In the genomic region with DNA sequence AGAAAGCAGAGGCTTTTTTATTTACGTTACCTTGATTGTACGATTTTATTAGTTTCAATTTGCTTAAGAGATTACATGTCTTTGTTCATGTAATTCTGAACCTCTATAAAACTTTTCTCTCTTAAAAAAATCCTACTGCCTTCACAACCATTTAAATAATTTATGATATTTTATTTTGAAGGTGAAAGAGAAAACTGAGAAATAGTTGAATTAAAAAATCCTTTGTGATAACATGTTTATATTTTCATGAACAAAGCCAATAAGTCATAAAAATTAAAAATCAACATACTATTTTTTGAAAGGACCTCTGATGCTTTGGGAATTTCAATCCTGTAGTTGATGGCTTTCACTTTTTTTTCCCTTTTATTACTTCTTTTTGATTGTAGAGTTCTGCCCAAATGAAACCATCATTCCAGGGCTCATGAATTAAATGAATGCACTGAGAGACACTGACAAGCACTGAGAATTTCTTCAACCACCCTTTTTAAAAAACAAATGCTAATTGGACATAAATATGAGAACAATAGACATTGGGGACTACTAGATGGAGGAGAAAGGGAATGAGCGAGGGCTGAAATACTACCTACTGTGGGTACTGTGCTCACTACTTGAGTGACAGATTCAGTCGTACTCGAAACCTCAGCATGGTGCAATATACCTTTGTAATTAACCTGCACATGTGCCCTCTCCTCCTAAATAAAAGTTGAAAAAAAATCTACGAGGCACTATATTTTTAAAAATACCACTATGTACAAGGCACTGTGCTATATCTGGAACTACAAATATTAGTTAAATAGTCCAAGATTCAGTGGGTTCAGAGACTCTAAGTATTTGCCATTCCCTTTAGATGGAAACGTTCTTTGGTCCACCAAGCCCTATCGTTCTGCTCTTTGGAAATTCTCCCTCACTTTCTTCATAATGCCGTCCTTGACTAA, we compare ENCODE assay signal across 2 cellular contexts.
TF ChIP-seq lines count a peak whose summit lies in the region.

No MANE protein-coding gene starts in this region.

TF ChIP-seq in SK-N-SH, 30 proteins besides CTCF, POLR2A, EP300 and RAD21 (continued from another document):
- TF ChIP-seq, protein P1, sequence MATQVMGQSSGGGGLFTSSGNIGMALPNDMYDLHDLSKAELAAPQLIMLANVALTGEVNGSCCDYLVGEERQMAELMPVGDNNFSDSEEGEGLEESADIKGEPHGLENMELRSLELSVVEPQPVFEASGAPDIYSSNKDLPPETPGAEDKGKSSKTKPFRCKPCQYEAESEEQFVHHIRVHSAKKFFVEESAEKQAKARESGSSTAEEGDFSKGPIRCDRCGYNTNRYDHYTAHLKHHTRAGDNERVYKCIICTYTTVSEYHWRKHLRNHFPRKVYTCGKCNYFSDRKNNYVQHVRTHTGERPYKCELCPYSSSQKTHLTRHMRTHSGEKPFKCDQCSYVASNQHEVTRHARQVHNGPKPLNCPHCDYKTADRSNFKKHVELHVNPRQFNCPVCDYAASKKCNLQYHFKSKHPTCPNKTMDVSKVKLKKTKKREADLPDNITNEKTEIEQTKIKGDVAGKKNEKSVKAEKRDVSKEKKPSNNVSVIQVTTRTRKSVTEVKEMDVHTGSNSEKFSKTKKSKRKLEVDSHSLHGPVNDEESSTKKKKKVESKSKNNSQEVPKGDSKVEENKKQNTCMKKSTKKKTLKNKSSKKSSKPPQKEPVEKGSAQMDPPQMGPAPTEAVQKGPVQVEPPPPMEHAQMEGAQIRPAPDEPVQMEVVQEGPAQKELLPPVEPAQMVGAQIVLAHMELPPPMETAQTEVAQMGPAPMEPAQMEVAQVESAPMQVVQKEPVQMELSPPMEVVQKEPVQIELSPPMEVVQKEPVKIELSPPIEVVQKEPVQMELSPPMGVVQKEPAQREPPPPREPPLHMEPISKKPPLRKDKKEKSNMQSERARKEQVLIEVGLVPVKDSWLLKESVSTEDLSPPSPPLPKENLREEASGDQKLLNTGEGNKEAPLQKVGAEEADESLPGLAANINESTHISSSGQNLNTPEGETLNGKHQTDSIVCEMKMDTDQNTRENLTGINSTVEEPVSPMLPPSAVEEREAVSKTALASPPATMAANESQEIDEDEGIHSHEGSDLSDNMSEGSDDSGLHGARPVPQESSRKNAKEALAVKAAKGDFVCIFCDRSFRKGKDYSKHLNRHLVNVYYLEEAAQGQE (IDR thresholded peaks at IDR 0.05; ENCODE audit: low read depth, low read length): no peak
- TF ChIP-seq SMC3 (IDR thresholded peaks at IDR 0.05; ENCODE audit: low read depth, low read length): no peak
- TF ChIP-seq, protein P2, sequence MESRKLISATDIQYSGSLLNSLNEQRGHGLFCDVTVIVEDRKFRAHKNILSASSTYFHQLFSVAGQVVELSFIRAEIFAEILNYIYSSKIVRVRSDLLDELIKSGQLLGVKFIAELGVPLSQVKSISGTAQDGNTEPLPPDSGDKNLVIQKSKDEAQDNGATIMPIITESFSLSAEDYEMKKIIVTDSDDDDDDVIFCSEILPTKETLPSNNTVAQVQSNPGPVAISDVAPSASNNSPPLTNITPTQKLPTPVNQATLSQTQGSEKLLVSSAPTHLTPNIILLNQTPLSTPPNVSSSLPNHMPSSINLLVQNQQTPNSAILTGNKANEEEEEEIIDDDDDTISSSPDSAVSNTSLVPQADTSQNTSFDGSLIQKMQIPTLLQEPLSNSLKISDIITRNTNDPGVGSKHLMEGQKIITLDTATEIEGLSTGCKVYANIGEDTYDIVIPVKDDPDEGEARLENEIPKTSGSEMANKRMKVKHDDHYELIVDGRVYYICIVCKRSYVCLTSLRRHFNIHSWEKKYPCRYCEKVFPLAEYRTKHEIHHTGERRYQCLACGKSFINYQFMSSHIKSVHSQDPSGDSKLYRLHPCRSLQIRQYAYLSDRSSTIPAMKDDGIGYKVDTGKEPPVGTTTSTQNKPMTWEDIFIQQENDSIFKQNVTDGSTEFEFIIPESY (IDR thresholded peaks at IDR 0.05; ENCODE audit: borderline replicate concordance, low read depth): no peak
- no peak for TF ChIP-seq POLR2AphosphoS5 (IDR thresholded peaks at IDR 0.05; ENCODE audit: low read depth, low read length)
- no peak for TF ChIP-seq EZH2phosphoT487 (IDR thresholded peaks at IDR 0.05; ENCODE audit: borderline replicate concordance, low read depth)
- TF ChIP-seq NFIC (IDR thresholded peaks at IDR 0.05; ENCODE audit: borderline replicate concordance): no peak
- TF ChIP-seq TEAD4 (IDR thresholded peaks at IDR 0.05; ENCODE audit: borderline replicate concordance, insufficient read depth): no peak
- no peak for TF ChIP-seq FOXM1 (IDR thresholded peaks at IDR 0.05; ENCODE audit: low read depth)
- TF ChIP-seq FOXJ3 (CRISPR knock-in tag; IDR thresholded peaks at IDR 0.05): no peak
- TF ChIP-seq, protein P3, sequence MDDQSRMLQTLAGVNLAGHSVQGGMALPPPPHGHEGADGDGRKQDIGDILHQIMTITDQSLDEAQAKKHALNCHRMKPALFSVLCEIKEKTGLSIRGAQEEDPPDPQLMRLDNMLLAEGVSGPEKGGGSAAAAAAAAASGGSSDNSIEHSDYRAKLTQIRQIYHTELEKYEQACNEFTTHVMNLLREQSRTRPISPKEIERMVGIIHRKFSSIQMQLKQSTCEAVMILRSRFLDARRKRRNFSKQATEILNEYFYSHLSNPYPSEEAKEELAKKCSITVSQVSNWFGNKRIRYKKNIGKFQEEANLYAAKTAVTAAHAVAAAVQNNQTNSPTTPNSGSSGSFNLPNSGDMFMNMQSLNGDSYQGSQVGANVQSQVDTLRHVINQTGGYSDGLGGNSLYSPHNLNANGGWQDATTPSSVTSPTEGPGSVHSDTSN (IDR thresholded peaks at IDR 0.05): no peak
- TF ChIP-seq, protein P4, sequence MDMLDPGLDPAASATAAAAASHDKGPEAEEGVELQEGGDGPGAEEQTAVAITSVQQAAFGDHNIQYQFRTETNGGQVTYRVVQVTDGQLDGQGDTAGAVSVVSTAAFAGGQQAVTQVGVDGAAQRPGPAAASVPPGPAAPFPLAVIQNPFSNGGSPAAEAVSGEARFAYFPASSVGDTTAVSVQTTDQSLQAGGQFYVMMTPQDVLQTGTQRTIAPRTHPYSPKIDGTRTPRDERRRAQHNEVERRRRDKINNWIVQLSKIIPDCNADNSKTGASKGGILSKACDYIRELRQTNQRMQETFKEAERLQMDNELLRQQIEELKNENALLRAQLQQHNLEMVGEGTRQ (IDR thresholded peaks at IDR 0.05; ENCODE audit: borderline replicate concordance, low read depth, low read length): no peak
- TF ChIP-seq, protein P5, sequence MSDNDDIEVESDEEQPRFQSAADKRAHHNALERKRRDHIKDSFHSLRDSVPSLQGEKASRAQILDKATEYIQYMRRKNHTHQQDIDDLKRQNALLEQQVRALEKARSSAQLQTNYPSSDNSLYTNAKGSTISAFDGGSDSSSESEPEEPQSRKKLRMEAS (IDR thresholded peaks at IDR 0.05; ENCODE audit: low read depth): no peak
- no peak for TF ChIP-seq MEF2A (IDR thresholded peaks at IDR 0.05; ENCODE audit: borderline replicate concordance, low read depth)

TF ChIP-seq in SK-N-SH treated with all-trans-retinoic acid at 6 μM for 48 hours, 23 proteins besides CTCF, POLR2A, EP300 and RAD21 (continued from another document):
- TF ChIP-seq, protein P6, sequence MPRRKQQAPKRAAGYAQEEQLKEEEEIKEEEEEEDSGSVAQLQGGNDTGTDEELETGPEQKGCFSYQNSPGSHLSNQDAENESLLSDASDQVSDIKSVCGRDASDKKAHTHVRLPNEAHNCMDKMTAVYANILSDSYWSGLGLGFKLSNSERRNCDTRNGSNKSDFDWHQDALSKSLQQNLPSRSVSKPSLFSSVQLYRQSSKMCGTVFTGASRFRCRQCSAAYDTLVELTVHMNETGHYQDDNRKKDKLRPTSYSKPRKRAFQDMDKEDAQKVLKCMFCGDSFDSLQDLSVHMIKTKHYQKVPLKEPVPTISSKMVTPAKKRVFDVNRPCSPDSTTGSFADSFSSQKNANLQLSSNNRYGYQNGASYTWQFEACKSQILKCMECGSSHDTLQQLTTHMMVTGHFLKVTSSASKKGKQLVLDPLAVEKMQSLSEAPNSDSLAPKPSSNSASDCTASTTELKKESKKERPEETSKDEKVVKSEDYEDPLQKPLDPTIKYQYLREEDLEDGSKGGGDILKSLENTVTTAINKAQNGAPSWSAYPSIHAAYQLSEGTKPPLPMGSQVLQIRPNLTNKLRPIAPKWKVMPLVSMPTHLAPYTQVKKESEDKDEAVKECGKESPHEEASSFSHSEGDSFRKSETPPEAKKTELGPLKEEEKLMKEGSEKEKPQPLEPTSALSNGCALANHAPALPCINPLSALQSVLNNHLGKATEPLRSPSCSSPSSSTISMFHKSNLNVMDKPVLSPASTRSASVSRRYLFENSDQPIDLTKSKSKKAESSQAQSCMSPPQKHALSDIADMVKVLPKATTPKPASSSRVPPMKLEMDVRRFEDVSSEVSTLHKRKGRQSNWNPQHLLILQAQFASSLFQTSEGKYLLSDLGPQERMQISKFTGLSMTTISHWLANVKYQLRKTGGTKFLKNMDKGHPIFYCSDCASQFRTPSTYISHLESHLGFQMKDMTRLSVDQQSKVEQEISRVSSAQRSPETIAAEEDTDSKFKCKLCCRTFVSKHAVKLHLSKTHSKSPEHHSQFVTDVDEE (CRISPR knock-in tag; IDR thresholded peaks at IDR 0.05): no peak
- no peak for TF ChIP-seq ZFP3 (CRISPR knock-in tag; IDR thresholded peaks at IDR 0.05)
- no peak for TF ChIP-seq RARB (CRISPR knock-in tag; IDR thresholded peaks at IDR 0.05)
- TF ChIP-seq ISL1 (CRISPR knock-in tag; IDR thresholded peaks at IDR 0.05): no peak
- TF ChIP-seq PPARA (CRISPR knock-in tag; IDR thresholded peaks at IDR 0.05; ENCODE audit: borderline replicate concordance): no peak
- TF ChIP-seq, protein P7, sequence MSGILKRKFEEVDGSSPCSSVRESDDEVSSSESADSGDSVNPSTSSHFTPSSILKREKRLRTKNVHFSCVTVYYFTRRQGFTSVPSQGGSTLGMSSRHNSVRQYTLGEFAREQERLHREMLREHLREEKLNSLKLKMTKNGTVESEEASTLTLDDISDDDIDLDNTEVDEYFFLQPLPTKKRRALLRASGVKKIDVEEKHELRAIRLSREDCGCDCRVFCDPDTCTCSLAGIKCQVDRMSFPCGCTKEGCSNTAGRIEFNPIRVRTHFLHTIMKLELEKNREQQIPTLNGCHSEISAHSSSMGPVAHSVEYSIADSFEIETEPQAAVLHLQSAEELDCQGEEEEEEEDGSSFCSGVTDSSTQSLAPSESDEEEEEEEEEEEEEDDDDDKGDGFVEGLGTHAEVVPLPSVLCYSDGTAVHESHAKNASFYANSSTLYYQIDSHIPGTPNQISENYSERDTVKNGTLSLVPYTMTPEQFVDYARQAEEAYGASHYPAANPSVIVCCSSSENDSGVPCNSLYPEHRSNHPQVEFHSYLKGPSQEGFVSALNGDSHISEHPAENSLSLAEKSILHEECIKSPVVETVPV (CRISPR knock-in tag; IDR thresholded peaks at IDR 0.05): no peak
- no peak for TF ChIP-seq ZC3H10 (CRISPR knock-in tag; IDR thresholded peaks at IDR 0.05)
